In the genomic region with DNA sequence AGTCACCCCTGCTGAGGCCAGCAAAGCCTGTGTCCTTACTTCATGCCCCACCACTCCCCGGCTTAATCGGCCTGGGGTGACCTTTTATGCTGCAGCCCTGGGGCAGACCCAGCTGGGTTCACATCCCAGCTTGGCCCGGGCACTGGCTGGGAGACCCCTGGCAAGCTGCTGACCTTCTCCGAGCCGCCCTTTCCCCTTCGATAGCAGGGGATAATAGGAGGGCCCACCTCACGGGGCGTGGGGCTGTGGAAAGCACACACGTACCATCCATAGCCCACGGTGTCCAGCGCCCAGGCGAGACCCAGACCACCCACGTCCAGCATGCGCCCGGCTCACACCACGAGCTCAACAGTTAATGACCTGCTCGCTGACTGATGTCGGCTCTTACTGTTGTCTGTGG, we compare ENCODE assay signal across 1 cellular context.
TF ChIP-seq lines count a peak whose summit lies in the region.

No MANE protein-coding gene starts in this region.

TF ChIP-seq in WTC11, 78 proteins besides CTCF, POLR2A, EP300 and RAD21 (continued from another document):
- TF ChIP-seq GRHL2 (CRISPR knock-in tag; IDR thresholded peaks at IDR 0.05; ENCODE audit: insufficient replicate concordance, severe bottlenecking) (no peak), ATF1 (CRISPR knock-in tag; IDR thresholded peaks at IDR 0.05) (no peak), FOXK1 (CRISPR knock-in tag; IDR thresholded peaks at IDR 0.05) (no peak), CBFB (CRISPR knock-in tag; IDR thresholded peaks at IDR 0.05; ENCODE audit: low read depth) (no peak), FOXP1 (CRISPR knock-in tag; IDR thresholded peaks at IDR 0.05; ENCODE audit: borderline replicate concordance) (no peak), ZNF232 (CRISPR knock-in tag; IDR thresholded peaks at IDR 0.05) (no peak), NR1H2 (CRISPR knock-in tag; IDR thresholded peaks at IDR 0.05) (no peak), SOX15 (CRISPR knock-in tag; IDR thresholded peaks at IDR 0.05) (no peak), RELA (CRISPR knock-in tag; IDR thresholded peaks at IDR 0.05; ENCODE audit: borderline replicate concordance) (no peak), NFE2L1 (CRISPR knock-in tag; IDR thresholded peaks at IDR 0.05) (no peak)
- TF ChIP-seq, protein P1, sequence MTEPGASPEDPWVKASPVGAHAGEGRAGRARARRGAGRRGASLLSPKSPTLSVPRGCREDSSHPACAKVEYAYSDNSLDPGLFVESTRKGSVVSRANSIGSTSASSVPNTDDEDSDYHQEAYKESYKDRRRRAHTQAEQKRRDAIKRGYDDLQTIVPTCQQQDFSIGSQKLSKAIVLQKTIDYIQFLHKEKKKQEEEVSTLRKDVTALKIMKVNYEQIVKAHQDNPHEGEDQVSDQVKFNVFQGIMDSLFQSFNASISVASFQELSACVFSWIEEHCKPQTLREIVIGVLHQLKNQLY (CRISPR knock-in tag; IDR thresholded peaks at IDR 0.05): no peak
- TF ChIP-seq, protein P2, sequence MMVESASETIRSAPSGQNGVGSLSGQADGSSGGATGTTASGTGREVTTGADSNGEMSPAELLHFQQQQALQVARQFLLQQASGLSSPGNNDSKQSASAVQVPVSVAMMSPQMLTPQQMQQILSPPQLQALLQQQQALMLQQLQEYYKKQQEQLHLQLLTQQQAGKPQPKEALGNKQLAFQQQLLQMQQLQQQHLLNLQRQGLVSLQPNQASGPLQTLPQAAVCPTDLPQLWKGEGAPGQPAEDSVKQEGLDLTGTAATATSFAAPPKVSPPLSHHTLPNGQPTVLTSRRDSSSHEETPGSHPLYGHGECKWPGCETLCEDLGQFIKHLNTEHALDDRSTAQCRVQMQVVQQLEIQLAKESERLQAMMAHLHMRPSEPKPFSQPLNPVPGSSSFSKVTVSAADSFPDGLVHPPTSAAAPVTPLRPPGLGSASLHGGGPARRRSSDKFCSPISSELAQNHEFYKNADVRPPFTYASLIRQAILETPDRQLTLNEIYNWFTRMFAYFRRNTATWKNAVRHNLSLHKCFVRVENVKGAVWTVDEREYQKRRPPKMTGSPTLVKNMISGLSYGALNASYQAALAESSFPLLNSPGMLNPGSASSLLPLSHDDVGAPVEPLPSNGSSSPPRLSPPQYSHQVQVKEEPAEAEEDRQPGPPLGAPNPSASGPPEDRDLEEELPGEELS (CRISPR knock-in tag; IDR thresholded peaks at IDR 0.05): no peak
- TF ChIP-seq, protein P3, sequence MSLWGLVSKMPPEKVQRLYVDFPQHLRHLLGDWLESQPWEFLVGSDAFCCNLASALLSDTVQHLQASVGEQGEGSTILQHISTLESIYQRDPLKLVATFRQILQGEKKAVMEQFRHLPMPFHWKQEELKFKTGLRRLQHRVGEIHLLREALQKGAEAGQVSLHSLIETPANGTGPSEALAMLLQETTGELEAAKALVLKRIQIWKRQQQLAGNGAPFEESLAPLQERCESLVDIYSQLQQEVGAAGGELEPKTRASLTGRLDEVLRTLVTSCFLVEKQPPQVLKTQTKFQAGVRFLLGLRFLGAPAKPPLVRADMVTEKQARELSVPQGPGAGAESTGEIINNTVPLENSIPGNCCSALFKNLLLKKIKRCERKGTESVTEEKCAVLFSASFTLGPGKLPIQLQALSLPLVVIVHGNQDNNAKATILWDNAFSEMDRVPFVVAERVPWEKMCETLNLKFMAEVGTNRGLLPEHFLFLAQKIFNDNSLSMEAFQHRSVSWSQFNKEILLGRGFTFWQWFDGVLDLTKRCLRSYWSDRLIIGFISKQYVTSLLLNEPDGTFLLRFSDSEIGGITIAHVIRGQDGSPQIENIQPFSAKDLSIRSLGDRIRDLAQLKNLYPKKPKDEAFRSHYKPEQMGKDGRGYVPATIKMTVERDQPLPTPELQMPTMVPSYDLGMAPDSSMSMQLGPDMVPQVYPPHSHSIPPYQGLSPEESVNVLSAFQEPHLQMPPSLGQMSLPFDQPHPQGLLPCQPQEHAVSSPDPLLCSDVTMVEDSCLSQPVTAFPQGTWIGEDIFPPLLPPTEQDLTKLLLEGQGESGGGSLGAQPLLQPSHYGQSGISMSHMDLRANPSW (CRISPR knock-in tag; conservative IDR thresholded peaks at IDR 0.05; ENCODE audit: low read depth): no peak
- TF ChIP-seq, protein P4, sequence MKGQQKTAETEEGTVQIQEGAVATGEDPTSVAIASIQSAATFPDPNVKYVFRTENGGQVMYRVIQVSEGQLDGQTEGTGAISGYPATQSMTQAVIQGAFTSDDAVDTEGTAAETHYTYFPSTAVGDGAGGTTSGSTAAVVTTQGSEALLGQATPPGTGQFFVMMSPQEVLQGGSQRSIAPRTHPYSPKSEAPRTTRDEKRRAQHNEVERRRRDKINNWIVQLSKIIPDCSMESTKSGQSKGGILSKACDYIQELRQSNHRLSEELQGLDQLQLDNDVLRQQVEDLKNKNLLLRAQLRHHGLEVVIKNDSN (CRISPR knock-in tag; IDR thresholded peaks at IDR 0.05): no peak
